Comparison of ENCODE assay signal across 9 cellular contexts in genomic region chr10:24947304-24948097, GRCh38. TPM values are rescaled to one million over a fixed set of nuclear protein-coding genes. Genes with fewer than 3 reads are reported as not detected.
DNase-seq lines count a peak whose midpoint lies in the region; ATAC-seq lines count a peak whose summit lies in the region.
"Had no signal": no experiment of that assay in that cellular context is flagged by ENCODE, and none has a peak within 500 bp of the region (broad histone marks: within the 10 kb centered on the region; RNA-seq: fewer than 3 reads in every experiment).

No MANE protein-coding gene starts in this region.

- peak; percentile 51 for ATAC-seq in GM18873 (IDR thresholded peaks at IDR 0.05; ENCODE audit: low FRiP score, unreplicated experiment)
- peak; percentile 61 for ATAC-seq in HG03095 (IDR thresholded peaks at IDR 0.05; ENCODE audit: unreplicated experiment)

- H3K4me3 ChIP-seq in skin epidermis = no peak overlapping the region

- DNase-seq in caudate nucleus (lab: John Stamatoyannopoulos, UW) (peak in 3 of 61 donors; percentile 40 to 53 (median 51)), ureter (ENCODE audit: low spot score) (no peak), RPMI8226 (no peak), DMS153 (lab: John Stamatoyannopoulos, UW) (no peak)
- no peak for DNase-seq in activated effector memory CD4-positive, alpha-beta T cell treated with anti-CD3 and anti-CD28 coated beads, Interleukin-2, amount 50 U/mL, for 16 hours

- H3K27ac ChIP-seq in caudate nucleus (ENCODE audit: low read depth, low read length) (peak overlapping the region; percentile 94), skin epidermis (peak overlapping the region in 14 of 21 experiments; percentile 12 to 82 (median 64))
- H3K27ac ChIP-seq: HL-60 had no signal

RNA-seq across cellular contexts. Expression of gene PRTFDC1, which starts 4.9 kb away (rescaled TPM):
- 8.5 TPM for total RNA-seq in ureter
